Comparison of ENCODE assay signal across 8 cellular contexts in genomic region chr9:136108648-136109266, GRCh38. TPM values are rescaled to one million over a fixed set of nuclear protein-coding genes. Genes with fewer than 3 reads are reported as not detected.
DNase-seq lines count a peak whose midpoint lies in the region; ATAC-seq, FAIRE-seq and TF ChIP-seq lines count a peak whose summit lies in the region.

No MANE protein-coding gene starts in this region.

- no peaks in the 10 kb centered on the region for H3K27me3 Mint-ChIP-seq in activated T-cell treated with anti-CD3 and anti-CD28 coated beads, Interleukin-2, amount 50 U/mL, for 24 hours
- no peaks in the 10 kb centered on the region for H3K27me3 Mint-ChIP-seq in activated T-helper 17 cell treated with anti-CD3 and anti-CD28 coated beads, Interleukin-2, amount 50 U/mL, for 72 hours

- H3K36me3 Mint-ChIP-seq in activated T-cell treated with anti-CD3 and anti-CD28 coated beads, Interleukin-2, amount 50 U/mL, for 24 hours (ENCODE audit: low read depth): peaks cover 9% of the 10 kb centered on the region
- H3K36me3 Mint-ChIP-seq in activated T-helper 17 cell treated with anti-CD3 and anti-CD28 coated beads, Interleukin-2, amount 50 U/mL, for 72 hours (ENCODE audit: low read depth): peaks cover 12% of the 10 kb centered on the region

- no peak for ATAC-seq in activated T-helper 17 cell treated with anti-CD3 and anti-CD28 coated beads, Interleukin-2, amount 50 U/mL, for 72 hours (replicated peaks)
- no peak for ATAC-seq in thoracic aorta (ENCODE audit: insufficient number of reproducible peaks, low FRiP score, low read depth)

- H3K27ac ChIP-seq in keratinocyte (ENCODE audit: control insufficient read depth, insufficient read depth, low read length): peak overlapping the region; percentile 47
- H3K27ac ChIP-seq in thoracic aorta: peak overlapping the region; percentile 47 to 71

- H3K9ac ChIP-seq in keratinocyte (ENCODE audit: control insufficient read depth, extremely low read depth, insufficient read depth, low read length): peak overlapping the region; percentile 54

- no peaks in the 10 kb centered on the region for H4K20me1 ChIP-seq in keratinocyte (ENCODE audit: control insufficient read depth, extremely low read depth, insufficient read depth, low read length)

- no peak for FAIRE-seq in keratinocyte (lab: Jason Lieb, UNC)

- no peaks in the 10 kb centered on the region for H3K9me1 ChIP-seq in keratinocyte (ENCODE audit: control insufficient read depth, extremely low read depth, insufficient read depth, low read length)

- no peak for TF ChIP-seq CTCF in keratinocyte (optimal IDR thresholded peaks at IDR 0.05 in 1 of 3, IDR thresholded peaks at IDR 0.05 in 1 of 3, conservative IDR thresholded peaks at IDR 0.05 in 1 of 3; ENCODE audit: extremely low read depth in 1 of 3, insufficient read depth in 2 of 3, low read length in 3 of 3)
- no peak for TF ChIP-seq CTCF in thoracic aorta (IDR thresholded peaks at IDR 0.05)

- peak overlapping the region in 2 of 3 experiments; percentile 14 to 43 for H3K4me3 ChIP-seq in keratinocyte (ENCODE audit: control insufficient read depth in 2 of 3, extremely low read depth in 1 of 3, insufficient read depth in 2 of 3, low read depth in 1 of 3, low read length in 3 of 3)
- H3K4me3 ChIP-seq in thoracic aorta: peak overlapping the region; percentile 71

- H3K4me1 Mint-ChIP-seq in activated T-cell treated with anti-CD3 and anti-CD28 coated beads, Interleukin-2, amount 50 U/mL, for 24 hours (ENCODE audit: low read depth): peaks cover 71% of the 10 kb centered on the region
- H3K4me1 Mint-ChIP-seq in activated T-helper 17 cell treated with anti-CD3 and anti-CD28 coated beads, Interleukin-2, amount 50 U/mL, for 72 hours: peaks cover 17% of the 10 kb centered on the region

- H3K27ac Mint-ChIP-seq in activated T-cell treated with anti-CD3 and anti-CD28 coated beads, Interleukin-2, amount 50 U/mL, for 24 hours: peak overlapping the region; percentile 88
- H3K27ac Mint-ChIP-seq in activated T-helper 17 cell treated with anti-CD3 and anti-CD28 coated beads, Interleukin-2, amount 50 U/mL, for 72 hours: peak overlapping the region; percentile 85

- H3K27me3 ChIP-seq in keratinocyte (ENCODE audit: control insufficient read depth, extremely low read depth, insufficient read depth, low read length) (peaks cover 31% of the 10 kb centered on the region), thoracic aorta (replicated peaks; ENCODE audit: insufficient read depth) (no peaks in the 10 kb centered on the region)

- peaks cover 0 to 1% of the 10 kb centered on the region in 2 experiments for H3K36me3 ChIP-seq in keratinocyte (ENCODE audit: control insufficient read depth in 2 of 2, extremely low read depth in 1 of 2, insufficient read depth in 2 of 2, low read length in 2 of 2)
- peaks cover 6% of the 10 kb centered on the region for H3K36me3 ChIP-seq in thoracic aorta

- H3K9me3 Mint-ChIP-seq in activated T-cell treated with anti-CD3 and anti-CD28 coated beads, Interleukin-2, amount 50 U/mL, for 24 hours: no peaks in the 10 kb centered on the region
- H3K9me3 Mint-ChIP-seq in activated T-helper 17 cell treated with anti-CD3 and anti-CD28 coated beads, Interleukin-2, amount 50 U/mL, for 72 hours: no peaks in the 10 kb centered on the region

- H3K4me3 Mint-ChIP-seq in activated T-cell treated with anti-CD3 and anti-CD28 coated beads, Interleukin-2, amount 50 U/mL, for 24 hours: peak overlapping the region; percentile 75
- peak overlapping the region; percentile 82 for H3K4me3 Mint-ChIP-seq in activated T-helper 17 cell treated with anti-CD3 and anti-CD28 coated beads, Interleukin-2, amount 50 U/mL, for 72 hours

- no peak for DNase-seq in activated T-cell treated with anti-CD3 and anti-CD28 coated beads, Interleukin-2, amount 50 U/mL, for 24 hours
- no peak for DNase-seq in activated T-cell treated with anti-CD3 and anti-CD28 coated beads, Interleukin-2, amount 50 U/mL, for 48 hours
- DNase-seq in keratinocyte (ENCODE audit: low read depth, low spot score): no peak
- DNase-seq in thoracic aorta (ENCODE audit: low spot score): no peak
- DNase-seq in NCI-H1417 treated with DMSO at 0.1 percent for 48 hours (lab: John Stamatoyannopoulos, UW): no peak
- no peak for DNase-seq in SHP77 treated with DMSO at 0.1 percent for 48 hours (lab: John Stamatoyannopoulos, UW)
- no peak for DNase-seq in NCI-H2107 (lab: John Stamatoyannopoulos, UW)

- H3K9me3 ChIP-seq in keratinocyte (ENCODE audit: control insufficient read depth, low read depth, low read length): peaks cover 6% of the 10 kb centered on the region
- no peaks in the 10 kb centered on the region for H3K9me3 ChIP-seq in thoracic aorta

- dilution Hi-C loops in keratinocyte (cut with MboI; ENCODE audit: extremely low pct_ligation_motif_present, low sequenced_read_pairs): no loop called here

- H2AFZ ChIP-seq in keratinocyte (ENCODE audit: control insufficient read depth, low read length): peak overlapping the region; percentile 33

- H3K4me2 ChIP-seq in keratinocyte (ENCODE audit: control insufficient read depth, extremely low read depth, insufficient read depth, low read depth, low read length): peak overlapping the region; percentile 76

- peaks cover 33% of the 10 kb centered on the region for H3K4me1 ChIP-seq in keratinocyte (ENCODE audit: control insufficient read depth, extremely low read depth, insufficient read depth, low read length)
- H3K4me1 ChIP-seq in thoracic aorta (ENCODE audit: control insufficient read depth in 1 of 2, low read depth in 2 of 2): peaks cover 22 to 44% of the 10 kb centered on the region in 2 donors

- H3K79me2 ChIP-seq in keratinocyte (ENCODE audit: control insufficient read depth, insufficient read depth, low read length): no peaks in the 10 kb centered on the region

RNA-seq across cellular contexts. Expression of gene TMEM250, which starts 9.9 kb away (rescaled TPM):
- 10 to 100 TPM; 28.2 to 37.7 TPM for total RNA-seq in activated T-helper 17 cell treated with anti-CD3 and anti-CD28 coated beads, Interleukin-2, amount 50 U/mL, for 72 hours
- polyA plus RNA-seq in keratinocyte: 9.9 to 19.2 TPM (median 14.3 TPM) in 3 replicates
- polyA plus RNA-seq in keratinocyte (2011; ENCODE audit: low read depth): 6.3 TPM
- 7.3 and 16.1 TPM in 2 replicates for polyA plus RNA-seq in keratinocyte (2011; cell fraction: cytosol; rRNA removed)
- polyA plus RNA-seq in keratinocyte (2011; cell fraction: nucleus; rRNA removed): 11.8 and 16.3 TPM in 2 replicates
- 15.1 and 29.8 TPM in 2 replicates for polyA plus RNA-seq in keratinocyte (2012; ENCODE audit: low replicate concordance)
- polyA minus RNA-seq in keratinocyte: 10.9 to 20.6 TPM (median 12.1 TPM) in 3 replicates
- polyA minus RNA-seq in keratinocyte (2011; cell fraction: cytosol; rRNA and poly(A)+ RNA removed): 46.0 TPM
- 12.1 and 13.0 TPM in 2 replicates for polyA minus RNA-seq in keratinocyte (2011; cell fraction: nucleus; rRNA and poly(A)+ RNA removed)
- total RNA-seq in thoracic aorta: 10 to 100 TPM; 38.9 to 40.1 TPM

RNA-seq across cellular contexts. Expression of gene NACC2, which starts 13.7 kb away (rescaled TPM):
- total RNA-seq in activated T-helper 17 cell treated with anti-CD3 and anti-CD28 coated beads, Interleukin-2, amount 50 U/mL, for 72 hours: 1 to 10 TPM; 7.8 to 9.7 TPM
- polyA plus RNA-seq in keratinocyte: 4.6 to 7.4 TPM (median 6.6 TPM) in 3 replicates
- 2.4 TPM for polyA plus RNA-seq in keratinocyte (2011; ENCODE audit: low read depth)
- 3.9 and 7.6 TPM in 2 replicates for polyA plus RNA-seq in keratinocyte (2011; cell fraction: cytosol; rRNA removed)
- polyA plus RNA-seq in keratinocyte (2011; cell fraction: nucleus; rRNA removed): 16.1 and 18.5 TPM in 2 replicates
- 3.7 and 10.0 TPM in 2 replicates for polyA plus RNA-seq in keratinocyte (2012; ENCODE audit: low replicate concordance)
- polyA minus RNA-seq in keratinocyte: 10.5 to 18.5 TPM (median 14.2 TPM) in 3 replicates
- 28.0 TPM for polyA minus RNA-seq in keratinocyte (2011; cell fraction: cytosol; rRNA and poly(A)+ RNA removed)
- 20.9 and 22.5 TPM in 2 replicates for polyA minus RNA-seq in keratinocyte (2011; cell fraction: nucleus; rRNA and poly(A)+ RNA removed)
- total RNA-seq in thoracic aorta: 10 to 100 TPM; 69.2 to 79.7 TPM

Comparison
In these comparisons a context has a peak if more than half of its experiments do, and no peak if none do; other contexts are left out.
1. RNA of gene NACC2, which starts 13.7 kb away (total RNA-seq): 69.2 to 79.7 TPM in thoracic aorta; 7.8 to 9.7 TPM in activated T-helper 17 cell treated with anti-CD3 and anti-CD28 coated beads, Interleukin-2, amount 50 U/mL, for 72 hours; every median in the first group is over 4 times any median in the second.